In genomic region chr14:22713631-22713950, GRCh38 we compare ENCODE assay signal across 8 cellular contexts. TPM values are rescaled to one million over a fixed set of nuclear protein-coding genes. Genes with fewer than 3 reads are reported as not detected.
DNase-seq lines count a peak whose midpoint lies in the region; TF ChIP-seq lines count a peak whose summit lies in the region.

No MANE protein-coding gene starts in this region.

- no peaks in the 10 kb centered on the region for H3K79me2 ChIP-seq in osteoblast (ENCODE audit: insufficient read depth, low read length)

- no peaks in the 10 kb centered on the region for H3K36me3 Mint-ChIP-seq in chondrocyte (ENCODE audit: low read depth)

- H3K27me3 Mint-ChIP-seq in chondrocyte (ENCODE audit: low read depth): peaks cover 8% of the 10 kb centered on the region

- no peak overlapping the region for H3K27ac ChIP-seq in osteoblast (ENCODE audit: low read depth, low read length)

- no peak for TF ChIP-seq POLR2A in NB4 (IDR thresholded peaks at IDR 0.05; ENCODE audit: extremely low read depth, insufficient read length)

- peak overlapping the region; percentile 79 for H3K27ac Mint-ChIP-seq in chondrocyte (ENCODE audit: unreplicated experiment)

- H3K36me3 ChIP-seq in osteoblast (ENCODE audit: insufficient read depth, low read length): no peaks in the 10 kb centered on the region

- peaks cover 4% of the 10 kb centered on the region for H3K4me1 Mint-ChIP-seq in chondrocyte (ENCODE audit: low read depth)

- H4K20me1 ChIP-seq in osteoblast (ENCODE audit: insufficient read depth, low read length): no peaks in the 10 kb centered on the region

- CTCF ChIA-PET in HEK293T (lab: Yijun Ruan, JAX): no interaction called here

- peaks cover 16% of the 10 kb centered on the region for H3K27me3 ChIP-seq in osteoblast (ENCODE audit: insufficient read depth, low read length)

- H3K4me3 Mint-ChIP-seq in chondrocyte (ENCODE audit: unreplicated experiment): peak overlapping the region; percentile 78

- H3K4me3 ChIP-seq in GM12864 (ENCODE audit: low read depth, low read length) (peak overlapping the region; percentile 46; the same call in 1 of the 2 replicates), NB4 (ENCODE audit: low read depth, low read length) (peak overlapping the region; percentile 38), osteoblast (ENCODE audit: insufficient read depth, low read length) (peak overlapping the region; percentile 46)

- POLR2A ChIA-PET in HEK293T (lab: Yijun Ruan, JAX): no interaction called here

- no peak for TF ChIP-seq CTCF in GM12864 (IDR thresholded peaks at IDR 0.05; ENCODE audit: low read depth, low read length, missing control alignments)
- no peak for TF ChIP-seq CTCF in NB4 (IDR thresholded peaks at IDR 0.05; ENCODE audit: low read depth, low read length)
- no peak for TF ChIP-seq CTCF in chondrocyte (IDR thresholded peaks at IDR 0.05)
- TF ChIP-seq CTCF in osteoblast (IDR thresholded peaks at IDR 0.05; ENCODE audit: extremely low read depth, low read depth, low read length): no peak

- H3K9me3 ChIP-seq in osteoblast (ENCODE audit: low read depth, low read length): no peaks in the 10 kb centered on the region

- H2AFZ ChIP-seq in osteoblast (ENCODE audit: low read length): peak overlapping the region; percentile 81

- H3K4me1 ChIP-seq in osteoblast (ENCODE audit: insufficient read depth, low read length): no peaks in the 10 kb centered on the region

- H3K4me2 ChIP-seq in osteoblast (ENCODE audit: insufficient read depth, low read length): peak overlapping the region; percentile 60

- H3K9me3 Mint-ChIP-seq in chondrocyte (ENCODE audit: low read depth): no peaks in the 10 kb centered on the region

- DNase-seq in GM12864 (ENCODE audit: low read depth) (no peak), NB4 (ENCODE audit: low read depth) (no peak), chondrocyte (ENCODE audit: low spot score) (no peak), osteoblast (ENCODE audit: insufficient read length, low spot score, missing footprints) (no peak), dermis blood vessel endothelial cell (no peak), AG08395 (ENCODE audit: low spot score) (no peak), HEK293T (ENCODE audit: extremely low spot score) (no peak), NCI-H146 treated with DMSO at 0.1 percent for 48 hours (lab: John Stamatoyannopoulos, UW; ENCODE audit: unreplicated experiment) (no peak)

TF ChIP-seq in HEK293T, 16 proteins besides CTCF, POLR2A, EP300 and RAD21:
- TF ChIP-seq L3MBTL2 (conservative IDR thresholded peaks at IDR 0.05) (no peak), FOXM1 (IDR thresholded peaks at IDR 0.05; ENCODE audit: borderline replicate concordance) (no peak), HDGF (IDR thresholded peaks at IDR 0.05; ENCODE audit: borderline replicate concordance) (no peak), BHLHE40 (IDR thresholded peaks at IDR 0.05; ENCODE audit: borderline replicate concordance) (no peak), TARDBP (IDR thresholded peaks at IDR 0.05) (no peak), SUZ12 (IDR thresholded peaks at IDR 0.05) (no peak), ELF4 (IDR thresholded peaks at IDR 0.05) (no peak)

RNA-seq across cellular contexts. Expression of gene OXA1L, which starts 52.9 kb away (rescaled TPM):
- 75.7 to 78.1 TPM (median 77.2 TPM) in 3 replicates for total RNA-seq in chondrocyte
- total RNA-seq in osteoblast: 55.0 and 62.8 TPM in 2 replicates
- 48.8 and 70.6 TPM in 2 replicates for total RNA-seq in dermis blood vessel endothelial cell
